Comparison of ENCODE assay signal across 8 cellular contexts in the genomic region with DNA sequence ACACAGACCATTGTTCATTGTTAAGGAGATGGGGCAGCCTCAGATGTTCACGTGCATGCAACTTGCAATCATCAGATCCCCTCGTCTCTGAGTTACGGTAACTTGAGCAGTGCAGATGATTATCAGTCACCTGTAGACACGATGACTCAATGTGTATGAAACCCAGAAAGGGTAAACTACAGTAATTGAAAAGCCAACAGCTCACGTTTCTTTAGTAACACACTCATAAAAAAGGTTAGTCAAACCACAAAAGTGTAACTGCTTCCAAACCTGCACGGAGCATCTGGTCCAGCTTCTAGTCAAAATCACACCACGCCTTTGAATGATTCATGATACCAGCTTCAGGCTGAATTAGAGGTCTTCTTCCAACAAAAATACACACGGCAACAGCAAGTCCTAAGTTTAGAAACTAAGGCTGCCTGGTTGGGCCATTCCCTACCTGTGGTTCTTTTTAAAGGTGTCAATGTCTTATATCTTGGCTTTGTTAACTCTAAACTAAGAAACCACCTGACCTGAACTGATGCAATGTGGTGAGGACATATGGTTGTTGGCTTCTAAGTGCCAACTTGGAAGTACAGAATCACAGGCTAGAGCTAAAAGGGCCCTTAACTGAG. TPM values are rescaled to one million over a fixed set of nuclear protein-coding genes. Genes with fewer than 3 reads are reported as not detected.
DNase-seq lines count a peak whose midpoint lies in the region; ATAC-seq and TF ChIP-seq lines count a peak whose summit lies in the region.

No MANE protein-coding gene starts in this region.

- no peak overlapping the region for H3K4me3 ChIP-seq in HEK293 (ENCODE audit: low read depth, low read length)

- DNase-seq in ELR (ENCODE audit: low read depth) (peak; percentile 83), NCI-H146 (lab: John Stamatoyannopoulos, UW) (peak; percentile 64), naive B cell (no peak), NCI-H187 treated with DMSO at 0.1 percent for 48 hours (lab: John Stamatoyannopoulos, UW) (no peak), inferior parietal cortex (ENCODE audit: extremely low spot score) (no peak), C1 segment of cervical spinal cord (lab: John Stamatoyannopoulos, UW) (no peak)
- DNase-seq in activated CD8-positive, alpha-beta T cell treated with anti-CD3 and anti-CD28 coated beads, Interleukin-2, amount 10 ng/mL, durations not matched to agents 7 days and 5 days, result peak; percentile 60

- peaks cover 66% of the 10 kb centered on the region for H3K36me3 Mint-ChIP-seq in activated CD8-positive, alpha-beta T cell treated with anti-CD3 and anti-CD28 coated beads, Interleukin-2, amount 10 ng/mL, durations not matched to agents 7 days and 5 days (ENCODE audit: low read depth)
- peaks cover 57 to 73% of the 10 kb centered on the region in 2 donors for H3K36me3 Mint-ChIP-seq in naive B cell

- no peaks in the 10 kb centered on the region for H3K9me3 ChIP-seq in HEK293 (ENCODE audit: control insufficient read depth, insufficient read depth, low read depth, low read length)

- H3K4me3 Mint-ChIP-seq in activated CD8-positive, alpha-beta T cell treated with anti-CD3 and anti-CD28 coated beads, Interleukin-2, amount 10 ng/mL, durations not matched to agents 7 days and 5 days, result peak overlapping the region; percentile 17
- peak overlapping the region in 6 of 8 donors; percentile 6 to 92 (median 77) for H3K4me3 Mint-ChIP-seq in naive B cell

- H3K9me3 Mint-ChIP-seq in activated CD8-positive, alpha-beta T cell treated with anti-CD3 and anti-CD28 coated beads, Interleukin-2, amount 10 ng/mL, durations not matched to agents 7 days and 5 days (ENCODE audit: insufficient read depth), result no peaks in the 10 kb centered on the region
- H3K9me3 Mint-ChIP-seq in naive B cell, result no peaks in the 10 kb centered on the region

- peak; percentile 86 for ATAC-seq in activated CD8-positive, alpha-beta T cell treated with anti-CD3 and anti-CD28 coated beads, Interleukin-2, amount 10 ng/mL, durations not matched to agents 7 days and 5 days
- peak in 1 of 2 donors; percentile 29 for ATAC-seq in naive B cell (ENCODE audit: low read depth in 2 of 2)

- no peaks in the 10 kb centered on the region for H3K36me3 ChIP-seq in HEK293 (ENCODE audit: control insufficient read depth in 2 of 2, insufficient read depth in 1 of 2, low read length in 2 of 2)

- H3K4me1 ChIP-seq in HEK293 (ENCODE audit: control insufficient read depth, insufficient read depth, low read length), result peaks cover 23% of the 10 kb centered on the region

- H3K27me3 Mint-ChIP-seq in activated CD8-positive, alpha-beta T cell treated with anti-CD3 and anti-CD28 coated beads, Interleukin-2, amount 10 ng/mL, durations not matched to agents 7 days and 5 days (ENCODE audit: low read depth), result no peaks in the 10 kb centered on the region
- H3K27me3 Mint-ChIP-seq in naive B cell, result no peaks in the 10 kb centered on the region

- POLR2A ChIA-PET in HEK293 (lab: Yijun Ruan, JAX), result interaction anchor here (0.6 to 1.0 kb wide), 2 partner anchors 100 to 157 kb away, joined by 5 to 7 read pairs; a partner anchor contains a TSS
- POLR2A ChIA-PET in activated CD8-positive, alpha-beta T cell treated with anti-CD3 and anti-CD28 coated beads, Interleukin-2, amount 10 ng/mL, durations not matched to agents 7 days and 5 days (lab: Charles Lee), result interaction anchor here (0.7 to 1.9 kb wide), 7 partner anchors 8 to 50 kb away, joined by 3 to 22 read pairs (median 4); no protein-coding TSS in a partner anchor

- TF ChIP-seq CTCF in HEK293 (tag by site-specific recombination; IDR thresholded peaks at IDR 0.05), result no peak

- H3K27ac Mint-ChIP-seq in activated CD8-positive, alpha-beta T cell treated with anti-CD3 and anti-CD28 coated beads, Interleukin-2, amount 10 ng/mL, durations not matched to agents 7 days and 5 days, result peak overlapping the region; percentile 82
- peak overlapping the region; percentile 68 to 93 (median 86) for H3K27ac Mint-ChIP-seq in naive B cell

- CTCF ChIA-PET in HEK293 (lab: Yijun Ruan, JAX), result interaction anchor here (1.2 to 1.7 kb wide), 3 partner anchors 10 to 139 kb away, joined by 3 to 6 read pairs (median 5); no protein-coding TSS in a partner anchor
- CTCF ChIA-PET in activated CD8-positive, alpha-beta T cell treated with anti-CD3 and anti-CD28 coated beads, Interleukin-2, amount 10 ng/mL, durations not matched to agents 7 days and 5 days (lab: Charles Lee), result interaction anchor here (0.8 to 1.8 kb wide), 10 partner anchors 10 to 210 kb away, joined by 3 to 12 read pairs (median 4); no protein-coding TSS in a partner anchor

- H3K4me1 Mint-ChIP-seq in activated CD8-positive, alpha-beta T cell treated with anti-CD3 and anti-CD28 coated beads, Interleukin-2, amount 10 ng/mL, durations not matched to agents 7 days and 5 days (ENCODE audit: low read depth), result peaks cover 92% of the 10 kb centered on the region
- peaks cover 86 to 100% (median 87%) of the 10 kb centered on the region in 3 donors for H3K4me1 Mint-ChIP-seq in naive B cell

- peak overlapping the region; percentile 80 for H3K27ac ChIP-seq in HEK293 (ENCODE audit: extremely low read depth, low read depth, low read length)

TF ChIP-seq in HEK293, 187 proteins besides CTCF, POLR2A, EP300 and RAD21 (continues in another document):
- TF ChIP-seq ZNF600 (tag by site-specific recombination; IDR thresholded peaks at IDR 0.05) (peak; percentile 83), ZNF335 (tag by site-specific recombination; conservative IDR thresholded peaks at IDR 0.05) (peak; percentile 68), ZBTB21 (tag by site-specific recombination; IDR thresholded peaks at IDR 0.05) (peak; percentile 70), ZNF626 (tag by site-specific recombination; IDR thresholded peaks at IDR 0.05) (peak; percentile 84; the same call in 1 of the 2 replicates), ZNF211 (tag by site-specific recombination; IDR thresholded peaks at IDR 0.05; ENCODE audit: low read depth) (no peak), ZNF514 (tag by site-specific recombination; IDR thresholded peaks at IDR 0.05) (no peak), ZNF23 (tag by site-specific recombination; IDR thresholded peaks at IDR 0.05; ENCODE audit: borderline replicate concordance) (no peak)
- TF ChIP-seq, protein P1, sequence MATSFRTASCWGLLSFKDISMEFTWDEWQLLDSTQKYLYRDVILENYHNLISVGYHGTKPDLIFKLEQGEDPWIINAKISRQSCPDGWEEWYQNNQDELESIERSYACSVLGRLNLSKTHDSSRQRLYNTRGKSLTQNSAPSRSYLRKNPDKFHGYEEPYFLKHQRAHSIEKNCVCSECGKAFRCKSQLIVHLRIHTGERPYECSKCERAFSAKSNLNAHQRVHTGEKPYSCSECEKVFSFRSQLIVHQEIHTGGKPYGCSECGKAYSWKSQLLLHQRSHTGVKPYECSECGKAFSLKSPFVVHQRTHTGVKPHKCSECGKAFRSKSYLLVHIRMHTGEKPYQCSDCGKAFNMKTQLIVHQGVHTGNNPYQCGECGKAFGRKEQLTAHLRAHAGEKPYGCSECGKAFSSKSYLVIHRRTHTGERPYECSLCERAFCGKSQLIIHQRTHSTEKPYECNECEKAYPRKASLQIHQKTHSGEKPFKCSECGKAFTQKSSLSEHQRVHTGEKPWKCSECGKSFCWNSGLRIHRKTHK (tag by site-specific recombination; IDR thresholded peaks at IDR 0.05), result no peak
- TF ChIP-seq, protein P2, sequence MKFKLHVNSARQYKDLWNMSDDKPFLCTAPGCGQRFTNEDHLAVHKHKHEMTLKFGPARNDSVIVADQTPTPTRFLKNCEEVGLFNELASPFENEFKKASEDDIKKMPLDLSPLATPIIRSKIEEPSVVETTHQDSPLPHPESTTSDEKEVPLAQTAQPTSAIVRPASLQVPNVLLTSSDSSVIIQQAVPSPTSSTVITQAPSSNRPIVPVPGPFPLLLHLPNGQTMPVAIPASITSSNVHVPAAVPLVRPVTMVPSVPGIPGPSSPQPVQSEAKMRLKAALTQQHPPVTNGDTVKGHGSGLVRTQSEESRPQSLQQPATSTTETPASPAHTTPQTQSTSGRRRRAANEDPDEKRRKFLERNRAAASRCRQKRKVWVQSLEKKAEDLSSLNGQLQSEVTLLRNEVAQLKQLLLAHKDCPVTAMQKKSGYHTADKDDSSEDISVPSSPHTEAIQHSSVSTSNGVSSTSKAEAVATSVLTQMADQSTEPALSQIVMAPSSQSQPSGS (tag by site-specific recombination; IDR thresholded peaks at IDR 0.05; ENCODE audit: low read depth), result 0 out of 2 replicates have a peak, but pooled peaks have one; percentile 56
- TF ChIP-seq, protein P3, sequence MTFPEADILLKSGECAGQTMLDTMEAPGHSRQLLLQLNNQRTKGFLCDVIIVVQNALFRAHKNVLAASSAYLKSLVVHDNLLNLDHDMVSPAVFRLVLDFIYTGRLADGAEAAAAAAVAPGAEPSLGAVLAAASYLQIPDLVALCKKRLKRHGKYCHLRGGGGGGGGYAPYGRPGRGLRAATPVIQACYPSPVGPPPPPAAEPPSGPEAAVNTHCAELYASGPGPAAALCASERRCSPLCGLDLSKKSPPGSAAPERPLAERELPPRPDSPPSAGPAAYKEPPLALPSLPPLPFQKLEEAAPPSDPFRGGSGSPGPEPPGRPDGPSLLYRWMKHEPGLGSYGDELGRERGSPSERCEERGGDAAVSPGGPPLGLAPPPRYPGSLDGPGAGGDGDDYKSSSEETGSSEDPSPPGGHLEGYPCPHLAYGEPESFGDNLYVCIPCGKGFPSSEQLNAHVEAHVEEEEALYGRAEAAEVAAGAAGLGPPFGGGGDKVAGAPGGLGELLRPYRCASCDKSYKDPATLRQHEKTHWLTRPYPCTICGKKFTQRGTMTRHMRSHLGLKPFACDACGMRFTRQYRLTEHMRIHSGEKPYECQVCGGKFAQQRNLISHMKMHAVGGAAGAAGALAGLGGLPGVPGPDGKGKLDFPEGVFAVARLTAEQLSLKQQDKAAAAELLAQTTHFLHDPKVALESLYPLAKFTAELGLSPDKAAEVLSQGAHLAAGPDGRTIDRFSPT (tag by site-specific recombination; IDR thresholded peaks at IDR 0.05), result peak; percentile 98

RNA-seq across cellular contexts. Expression of a gene that starts 32.3 kb away (rescaled TPM):
- under 1 TPM in 1 of 2 experiments, not detected in 1; 0.37 TPM for total RNA-seq in activated CD8-positive, alpha-beta T cell treated with anti-CD3 and anti-CD28 coated beads, Interleukin-2, amount 10 ng/mL, durations not matched to agents 7 days and 5 days
- under 1 TPM in 3 of 6 donors, not detected in 3; 0.23 to 0.65 (median 0.29) TPM for polyA plus RNA-seq in naive B cell (ENCODE audit: low read depth in 6 of 6)

RNA-seq across cellular contexts. Expression of a gene that starts 39.7 kb away (rescaled TPM):
- 10 to 100 TPM; 44.0 to 44.6 TPM for total RNA-seq in activated CD8-positive, alpha-beta T cell treated with anti-CD3 and anti-CD28 coated beads, Interleukin-2, amount 10 ng/mL, durations not matched to agents 7 days and 5 days
- 100 to 1,000 TPM in 5 of 6 donors, 10 to 100 TPM in 1; 99.3 to 135 (median 123) TPM for polyA plus RNA-seq in naive B cell (ENCODE audit: low read depth in 6 of 6)

Comparison
In these comparisons a context has a peak if more than half of its experiments do, and no peak if none do; other contexts are left out.
1. DNase-seq: peak in ELR (single experiment), NCI-H146 (single experiment) and activated CD8-positive, alpha-beta T cell treated with anti-CD3 and anti-CD28 coated beads, Interleukin-2, amount 10 ng/mL, durations not matched to agents 7 days and 5 days (single experiment); none in naive B cell (single experiment), NCI-H187 treated with DMSO at 0.1 percent for 48 hours (single experiment), inferior parietal cortex (single experiment) and C1 segment of cervical spinal cord (0 of 14).